In the genomic region with DNA sequence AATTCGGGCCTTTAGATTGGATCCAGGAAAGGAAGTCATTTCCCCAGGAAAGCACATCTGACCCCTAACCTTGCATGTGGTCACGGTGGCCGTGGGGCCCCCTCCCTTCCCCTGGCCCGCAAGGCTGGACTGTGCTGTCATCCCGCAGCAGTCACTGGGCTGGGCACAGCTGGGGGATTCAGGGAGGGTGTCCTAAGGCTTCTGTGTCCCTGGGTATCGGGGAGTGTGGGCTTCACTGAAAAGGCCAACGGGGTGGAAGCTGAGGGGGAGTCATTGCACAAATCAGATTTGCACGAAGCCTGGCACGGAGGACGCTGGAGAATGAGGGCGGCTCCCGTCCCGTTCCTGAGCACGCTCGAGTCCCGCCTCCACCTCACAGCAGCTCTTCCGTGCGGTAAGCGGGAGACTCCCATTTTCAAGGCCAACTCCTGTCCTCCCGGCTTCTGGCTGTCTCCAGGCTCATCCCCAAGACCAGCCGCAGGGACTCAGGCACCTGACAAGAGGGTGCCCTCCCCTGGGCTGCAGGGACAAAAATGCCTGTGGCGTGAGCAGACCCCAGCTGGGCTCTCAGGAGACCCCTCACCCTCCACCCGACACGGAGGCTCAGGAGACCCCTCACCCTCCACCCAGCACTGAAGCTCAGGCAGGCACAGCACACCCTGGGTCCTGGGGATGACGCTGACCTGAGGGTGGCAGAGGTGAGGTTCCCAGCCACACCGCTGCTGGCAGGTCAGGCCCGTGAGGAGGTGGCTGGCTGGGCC, we compare ENCODE assay signal across 1 cellular context.
TF ChIP-seq lines count a peak whose summit lies in the region.

No MANE protein-coding gene starts in this region.

TF ChIP-seq in K562, 482 proteins besides CTCF, POLR2A, EP300 and RAD21:
- 0 out of 2 replicates have a peak, but pooled peaks have one; percentile 23 for TF ChIP-seq RBFOX2 (IDR thresholded peaks at IDR 0.05; ENCODE audit: low read depth, low read length)
- no peak for TF ChIP-seq PML (IDR thresholded peaks at IDR 0.05; ENCODE audit: low read length)
- TF ChIP-seq POLR2G (IDR thresholded peaks at IDR 0.05; ENCODE audit: low read depth, low read length) = peak; percentile 55; the same call in 1 of the 2 replicates
